Comparison of ENCODE assay signal across 13 cellular contexts in genomic region chr14:70644016-70644415, GRCh38. TPM values are rescaled to one million over a fixed set of nuclear protein-coding genes. Genes with fewer than 3 reads are reported as not detected.
DNase-seq lines count a peak whose midpoint lies in the region; ATAC-seq, FAIRE-seq and TF ChIP-seq lines count a peak whose summit lies in the region.
"Had no signal": no experiment of that assay in that cellular context is flagged by ENCODE, and none has a peak within 500 bp of the region (broad histone marks: within the 10 kb centered on the region; RNA-seq: fewer than 3 reads in every experiment).

No MANE protein-coding gene starts in this region.

- BruUV-seq in GM12878 (replicated peaks; lab: Mats Ljungman, UMichigan) = no TSS peak

- H2BK20ac ChIP-seq in H9 (ENCODE audit: low read depth, low read length, poor library complexity, severe bottlenecking) = no peak overlapping the region

- peak overlapping the region; percentile 91 for H3K4me3 Mint-ChIP-seq in CD8-positive, alpha-beta T cell
- H3K4me3 Mint-ChIP-seq in H9 = peak overlapping the region; percentile 87 to 90

- peaks cover 18% of the 10 kb centered on the region for H3K36me3 Mint-ChIP-seq in CD8-positive, alpha-beta T cell
- peaks cover 0 to 13% (median 6%) of the 10 kb centered on the region in 3 experiments; a peak in 5 of 7 replicates for H3K36me3 Mint-ChIP-seq in H9 (ENCODE audit: insufficient read depth in 1 of 3, low read depth in 3 of 3)

- no CpG with 5 or more reads among the region's 5 CpGs for WGBS in H9 (ENCODE audit: extremely low coverage, insufficient read length, low lambda C conversion rate)
- WGBS in GM12878 (ENCODE audit: insufficient coverage, insufficient replicate concordance, low lambda C conversion rate, missing lambda C conversion rate) = 65% methylated on average over 5 of the region's 5 CpGs

- RAD21 ChIA-PET in GM12878 (lab: Charles Lee; ENCODE audit: unreplicated experiment) = interaction anchor here (1.5 to 7.7 kb wide), 6 partner anchors 8 to 64 kb away, joined by 4 to 71 read pairs (median 12); no protein-coding TSS in a partner anchor

- no peak overlapping the region for H2BK120ac ChIP-seq in H9 (ENCODE audit: low read depth, low read length, poor library complexity, severe bottlenecking)

- H3K27ac Mint-ChIP-seq in CD8-positive, alpha-beta T cell = peak overlapping the region; percentile 92
- 0 out of 7 replicates have a peak overlapping the region, but pooled peaks of 1 of the 3 experiments have one; percentile 63 for H3K27ac Mint-ChIP-seq in H9

- POLR2A ChIA-PET in CD8-positive, alpha-beta T cell (lab: Charles Lee) = interaction anchor here (1.1 to 1.5 kb wide), 3 partner anchors 10 to 19 kb away, joined by 4 to 6 read pairs (median 5); no protein-coding TSS in a partner anchor
- POLR2A ChIA-PET in GM12878 (lab: Charles Lee) = interaction anchor here (0.6 to 8.7 kb wide), 5 partner anchors 12 to 1032 kb away, joined by 3 to 145 read pairs (median 9); no protein-coding TSS in a partner anchor

- H3K18ac ChIP-seq in H9 (ENCODE audit: insufficient read length, low read depth, low read length) = no peak overlapping the region

- TF ChIP-seq POLR2A in GM12878 (IDR thresholded peaks at IDR 0.05; ENCODE audit: low read depth, low read length) = no peak

- no peaks in the 10 kb centered on the region for H3K9me3 ChIP-seq in CD8-positive, alpha-beta T cell (ENCODE audit: low read length)
- H3K9me3 ChIP-seq in H9 (ENCODE audit: control insufficient read depth, low read depth, low read length) = no peaks in the 10 kb centered on the region
- H3K9me3 ChIP-seq in GM12878 (replicated peaks; ENCODE audit: control insufficient read depth, insufficient read depth, low read length) = no peaks in the 10 kb centered on the region
- H3K9me3 ChIP-seq in mucosa of descending colon = no peaks in the 10 kb centered on the region
- H3K9me3 ChIP-seq: Peyer's patch had no signal

- H3K79me2 ChIP-seq in H9 (ENCODE audit: insufficient read depth, low read length) (peaks cover 51% of the 10 kb centered on the region; the same call in 1 of the 2 replicates), GM12878 (ENCODE audit: control insufficient read depth, insufficient read depth, low read length) (peaks cover 91% of the 10 kb centered on the region)

- H3K27me3 Mint-ChIP-seq in CD8-positive, alpha-beta T cell (ENCODE audit: low read depth) = no peaks in the 10 kb centered on the region
- H3K27me3 Mint-ChIP-seq in H9 (ENCODE audit: low read depth) = no peaks in the 10 kb centered on the region

- no peak for TF ChIP-seq EP300 in GM12878 (IDR thresholded peaks at IDR 0.05; ENCODE audit: borderline replicate concordance in 1 of 2, control insufficient read depth in 1 of 2, low read depth in 2 of 2, low read length in 2 of 2)

- ATAC-seq in CD8-positive, alpha-beta T cell = no peak
- ATAC-seq in GM12878 (no peak; the same call in 2 of the 3 replicates), HG03095 (IDR thresholded peaks at IDR 0.05; ENCODE audit: unreplicated experiment) (no peak), mucosa of descending colon (no peak)

- in situ Hi-C loops in GM12878 (cut with MboI) = no loop called here

- no peak for TF ChIP-seq CTCF in CD8-positive, alpha-beta T cell (IDR thresholded peaks at IDR 0.05)
- TF ChIP-seq CTCF in H9 (conservative IDR thresholded peaks at IDR 0.05) (no peak), GM12878 (IDR thresholded peaks at IDR 0.05 in 2 of 3, conservative IDR thresholded peaks at IDR 0.05 in 1 of 3; ENCODE audit: control insufficient read depth in 2 of 3, extremely low read depth in 1 of 3, insufficient read depth in 1 of 3, low read depth in 3 of 3, low read length in 3 of 3) (no peak), mucosa of descending colon (IDR thresholded peaks at IDR 0.05) (no peak)

- H2BK15ac ChIP-seq in H9 (ENCODE audit: low read depth, low read length) = no peak overlapping the region

- H3K9ac ChIP-seq in H9 (ENCODE audit: extremely low read depth, insufficient read length, low read length) = no peak overlapping the region
- H3K9ac ChIP-seq in GM12878 (ENCODE audit: control insufficient read depth, insufficient read depth, low read length) = peak overlapping the region; percentile 95

- intact Hi-C loops in CD8-positive, alpha-beta T cell (cut with DNase I, micrococcal nuclease) = loop anchor here (5.0 to 10.0 kb wide), 5 partner anchors 33 to 291 kb away; partner anchors contain the start of genes MAP3K9 (in 1 of the 2) and PCNX1 (in 1 of the 2)
- intact Hi-C loops in GM12878 (cut with micrococcal nuclease; ENCODE audit: unreplicated experiment) = loop anchor here (5.0 kb wide), 1 partner anchor 168 kb away; no protein-coding TSS in a partner anchor
- intact Hi-C loops in mucosa of descending colon (cut with DNase I, micrococcal nuclease) = no loop called here

- H2AK5ac ChIP-seq in H9 (ENCODE audit: insufficient read length, low read length) = no peak overlapping the region

- H3K36me3 ChIP-seq in CD8-positive, alpha-beta T cell (ENCODE audit: insufficient read depth, low read length) = no peaks in the 10 kb centered on the region
- H3K36me3 ChIP-seq in GM12878 (ENCODE audit: control insufficient read depth in 2 of 2, insufficient read depth in 2 of 2, low read length in 1 of 2) (no peaks in the 10 kb centered on the region), mucosa of descending colon (ENCODE audit: low read depth) (no peaks in the 10 kb centered on the region)
- H3K36me3 ChIP-seq: Peyer's patch had no signal

- no peak overlapping the region for H3K4ac ChIP-seq in H9 (ENCODE audit: low read depth, low read length)

- H3K27me3 ChIP-seq in CD8-positive, alpha-beta T cell (ENCODE audit: insufficient read depth, low read length) = no peaks in the 10 kb centered on the region
- H3K27me3 ChIP-seq in H9 (ENCODE audit: insufficient read depth, low read length) (no peaks in the 10 kb centered on the region), GM12878 (replicated peaks in 1 of 2; ENCODE audit: control insufficient read depth in 2 of 2, insufficient read depth in 2 of 2, low read length in 1 of 2) (no peaks in the 10 kb centered on the region)
- H3K27me3 ChIP-seq: Peyer's patch had no signal

- H3K23me2 ChIP-seq in H9 (ENCODE audit: insufficient read length, low read depth, low read length, poor library complexity, severe bottlenecking) = peaks cover 21% of the 10 kb centered on the region

- no peak overlapping the region for H4K5ac ChIP-seq in H9 (ENCODE audit: insufficient read length, low read depth, low read length)

- peak overlapping the region; percentile 61 for H3K27ac ChIP-seq in CD8-positive, alpha-beta T cell (ENCODE audit: low read depth, low read length)
- no peak overlapping the region for H3K27ac ChIP-seq in H9 (ENCODE audit: insufficient read length, low read depth, low read length)
- H3K27ac ChIP-seq in GM12878 (ENCODE audit: control insufficient read depth, insufficient read depth) = peak overlapping the region; percentile 88

- CTCF ChIA-PET in CD8-positive, alpha-beta T cell (lab: Charles Lee) = interaction anchor here (1.0 to 3.9 kb wide), 3 partner anchors 10 to 69 kb away, joined by 3 to 15 read pairs (median 5); no protein-coding TSS in a partner anchor
- CTCF ChIA-PET in GM12878 (lab: Yijun Ruan, JAX) = interaction anchor here (1.5 to 7.9 kb wide), 6 partner anchors 11 to 173 kb away, joined by 4 to 61 read pairs (median 10); no protein-coding TSS in a partner anchor

- H3T11ph ChIP-seq in H9 (ENCODE audit: low read length) = no peak overlapping the region

- H2AFZ ChIP-seq in H9 (ENCODE audit: low read length) (no peak overlapping the region), GM12878 (ENCODE audit: control insufficient read depth, low read depth, low read length) (no peak overlapping the region)

- H3K56ac ChIP-seq in H9 (ENCODE audit: insufficient read length, low read depth, low read length) = no peak overlapping the region

- no peaks in the 10 kb centered on the region for H4K20me1 ChIP-seq in H9 (ENCODE audit: control insufficient read depth, insufficient read depth, insufficient read length)
- H4K20me1 ChIP-seq in GM12878 (ENCODE audit: control insufficient read depth, insufficient read depth) = no peaks in the 10 kb centered on the region

- TF ChIP-seq RAD21 in GM12878 (IDR thresholded peaks at IDR 0.05; ENCODE audit: insufficient read depth, low read depth, low read length) = no peak

- H3K4me1 ChIP-seq in CD8-positive, alpha-beta T cell (ENCODE audit: insufficient read depth, low read length) = peaks cover 60% of the 10 kb centered on the region
- peaks cover 30% of the 10 kb centered on the region for H3K4me1 ChIP-seq in H9 (ENCODE audit: insufficient read depth, low read length)
- no peaks in the 10 kb centered on the region for H3K4me1 ChIP-seq in GM12878 (ENCODE audit: control insufficient read depth, insufficient read depth, low read length)
- H3K4me1 ChIP-seq in mucosa of descending colon (ENCODE audit: low read depth) = peaks cover 3% of the 10 kb centered on the region

- no peak for DNase-seq in CD8-positive, alpha-beta T cell
- no peak for DNase-seq in H9
- DNase-seq in GM12878 (ENCODE audit: low read depth, low spot score) = no peak
- peak; percentile 77 for DNase-seq in myocyte (ENCODE audit: low read depth)
- no peak for DNase-seq in mucosa of descending colon
- no peak for DNase-seq in globus pallidus (ENCODE audit: low spot score)
- DNase-seq in CD1c-positive myeloid dendritic cell (ENCODE audit: extremely low spot score) = no peak
- DNase-seq: activated gamma-delta T cell treated with Interleukin-2 at 50 U/mL for 16 hours, cortex of kidney, NCI-H2227 treated with DMSO at 0.1 percent for 48 hours, Peyer's patch had no signal

- H4K91ac ChIP-seq in H9 (ENCODE audit: insufficient read length, low read depth, low read length) = no peak overlapping the region

- no peak overlapping the region for H2BK12ac ChIP-seq in H9 (ENCODE audit: insufficient read length, low read depth, low read length)

- H3K4me2 ChIP-seq in H9 (ENCODE audit: insufficient read depth, insufficient read length, low read length) (peak overlapping the region; percentile 99), GM12878 (ENCODE audit: control insufficient read depth, insufficient read depth) (peak overlapping the region; percentile 97)

- H3K14ac ChIP-seq in H9 (ENCODE audit: insufficient read depth, low read length) = no peak overlapping the region

- peaks cover 70% of the 10 kb centered on the region for H3K4me1 Mint-ChIP-seq in CD8-positive, alpha-beta T cell (ENCODE audit: low read depth)
- peaks cover 61 to 66% of the 10 kb centered on the region in 2 experiments for H3K4me1 Mint-ChIP-seq in H9

- H2BK5ac ChIP-seq in H9 (ENCODE audit: insufficient read length, low read length) = no peak overlapping the region

- peak overlapping the region; percentile 74 for H3K4me3 ChIP-seq in CD8-positive, alpha-beta T cell (ENCODE audit: low read depth, low read length)
- H3K4me3 ChIP-seq in GM12878 (peak overlapping the region; percentile 90), mucosa of descending colon (no peak overlapping the region)

- SMC1A ChIA-PET in GM12878 (lab: Charles Lee; ENCODE audit: uncharacterized antibody, unreplicated experiment) = interaction anchor here (1.2 to 9.7 kb wide), 7 partner anchors 18 to 137 kb away, joined by 3 to 254 read pairs (median 8); no protein-coding TSS in a partner anchor

- H4K8ac ChIP-seq in H9 (replicated peaks; ENCODE audit: insufficient read length, low read depth, low read length) = no peak overlapping the region

- H3K23ac ChIP-seq in H9 (ENCODE audit: insufficient read length, low read depth, low read length) = no peak overlapping the region

- FAIRE-seq in GM12878 (lab: Jason Lieb, UNC) = no peak
- FAIRE-seq: TTC549 had no signal

- H3K79me1 ChIP-seq in H9 (ENCODE audit: insufficient read depth, low read depth, low read length, poor library complexity, severe bottlenecking) = peaks cover 4% of the 10 kb centered on the region

- H3K9me3 Mint-ChIP-seq in CD8-positive, alpha-beta T cell = no peaks in the 10 kb centered on the region
- H3K9me3 Mint-ChIP-seq in H9 = no peaks in the 10 kb centered on the region

RNA-seq across cellular contexts. Expression of gene TTC9, which starts 2.3 kb away (rescaled TPM):
- total RNA-seq in CD8-positive, alpha-beta T cell = 1 to 10 TPM; 5.4 TPM
- total RNA-seq in H9 (2021) (17.4 and 17.7 TPM in 2 replicates), GM12878 (2014; rRNA removed) (7.4 and 8.2 TPM in 2 replicates), GM12878 (2014; rRNA removed; fragmentation: Illumina TruSeq; extraction: Trizol) (7.6 TPM in 2 replicates), GM12878 (2021) (10.4 and 10.5 TPM in 2 replicates), myocyte (39.5 and 61.5 TPM in 2 replicates), mucosa of descending colon (under 1 TPM; 0.20 to 0.63 (median 0.54) TPM)
- 8.1 and 9.1 TPM in 2 replicates for total RNA-seq in GM12878 (2013; cell fraction: nucleolus; rRNA removed)
- 4.6 TPM for polyA plus RNA-seq in GM12878 (2011; ENCODE audit: low read depth)
- polyA plus RNA-seq in GM12878 (2011; rRNA removed) (14.9 and 15.8 TPM in 2 replicates), GM12878 (2014; fragmentation: Illumina TruSeq; extraction: Trizol) (10.2 and 10.3 TPM in 2 replicates), GM12878 (2014; fragmentation: Nextera tagmentation; extraction: Ambion mirVana) (1 to 10 TPM; 2.2 to 2.3 TPM), GM12878 (2014; rRNA removed) (8.0 and 8.6 TPM in 2 replicates), GM12878 (2016; fragmentation: Nextera tagmentation; extraction: Ambion mirVana) (1 to 10 TPM in 1 of 2 experiments, under 1 TPM in 1; 0.87 to 2.6 TPM)
- 14.2 and 15.3 TPM in 2 replicates for polyA plus RNA-seq in GM12878 (2011; cell fraction: cytosol; rRNA removed)
- 8.1 and 8.8 TPM in 2 replicates for polyA plus RNA-seq in GM12878 (2011; cell fraction: nucleus; rRNA removed)
- 6.8 and 9.1 TPM in 2 replicates for polyA plus RNA-seq in GM12878 (2012)
- polyA minus RNA-seq in GM12878 (2011; rRNA and poly(A)+ RNA removed) = 16.4 and 18.6 TPM in 2 replicates
- polyA minus RNA-seq in GM12878 (2011; cell fraction: cytosol; rRNA and poly(A)+ RNA removed) = 4.9 and 7.1 TPM in 2 replicates
- polyA minus RNA-seq in GM12878 (2011; cell fraction: nucleus; rRNA and poly(A)+ RNA removed) = 4.0 and 7.4 TPM in 2 replicates
- 34.3 TPM for polyA plus RNA-seq in myocyte (2012)

RNA-seq across cellular contexts. Expression of gene MED6, which starts 43.6 kb away (rescaled TPM):
- 100 to 1,000 TPM; 116 to 119 TPM for total RNA-seq in CD8-positive, alpha-beta T cell
- total RNA-seq in H9 (2021) = 53.5 and 55.3 TPM in 2 replicates
- total RNA-seq in GM12878 (2013; cell fraction: nucleolus; rRNA removed) = 195 and 208 TPM in 2 replicates
- total RNA-seq in GM12878 (2014; rRNA removed) = 29.2 and 33.1 TPM in 2 replicates
- 48.0 and 49.2 TPM in 2 replicates for total RNA-seq in GM12878 (2014; rRNA removed; fragmentation: Illumina TruSeq; extraction: Trizol)
- total RNA-seq in GM12878 (2021) = 30.2 and 33.5 TPM in 2 replicates
- 59.5 TPM for polyA plus RNA-seq in GM12878 (2011; ENCODE audit: low read depth)
- 74.9 and 97.8 TPM in 2 replicates for polyA plus RNA-seq in GM12878 (2011; rRNA removed)
- polyA plus RNA-seq in GM12878 (2011; cell fraction: cytosol; rRNA removed) = 32.1 and 46.9 TPM in 2 replicates
- polyA plus RNA-seq in GM12878 (2011; cell fraction: nucleus; rRNA removed) = 23.3 and 24.2 TPM in 2 replicates
- 40.3 and 59.5 TPM in 2 replicates for polyA plus RNA-seq in GM12878 (2012)
- 64.0 and 68.8 TPM in 2 replicates for polyA plus RNA-seq in GM12878 (2014; fragmentation: Illumina TruSeq; extraction: Trizol)
- 10 to 100 TPM; 36.6 to 40.0 TPM for polyA plus RNA-seq in GM12878 (2014; fragmentation: Nextera tagmentation; extraction: Ambion mirVana)
- polyA plus RNA-seq in GM12878 (2014; rRNA removed) = 30.5 and 43.2 TPM in 2 replicates
- polyA plus RNA-seq in GM12878 (2016; fragmentation: Nextera tagmentation; extraction: Ambion mirVana) = 10 to 100 TPM; 51.4 to 55.8 TPM
- 54.1 and 74.5 TPM in 2 replicates for polyA minus RNA-seq in GM12878 (2011; rRNA and poly(A)+ RNA removed)
- polyA minus RNA-seq in GM12878 (2011; cell fraction: cytosol; rRNA and poly(A)+ RNA removed) = 11.1 and 13.7 TPM in 2 replicates
- 59.0 and 77.2 TPM in 2 replicates for polyA minus RNA-seq in GM12878 (2011; cell fraction: nucleus; rRNA and poly(A)+ RNA removed)
- total RNA-seq in myocyte = 25.5 and 29.2 TPM in 2 replicates
- 22.8 TPM for polyA plus RNA-seq in myocyte (2012)
- 10 to 100 TPM; 24.4 to 30.9 (median 27.6) TPM for total RNA-seq in mucosa of descending colon

Comparison
In these comparisons a context has a peak if more than half of its experiments do, and no peak if none do; other contexts are left out.
1. intact Hi-C loops: an anchor here in CD8-positive, alpha-beta T cell (5.0 to 10.0 kb wide) and GM12878 (5.0 kb wide); none called in mucosa of descending colon.